In the genomic region with DNA sequence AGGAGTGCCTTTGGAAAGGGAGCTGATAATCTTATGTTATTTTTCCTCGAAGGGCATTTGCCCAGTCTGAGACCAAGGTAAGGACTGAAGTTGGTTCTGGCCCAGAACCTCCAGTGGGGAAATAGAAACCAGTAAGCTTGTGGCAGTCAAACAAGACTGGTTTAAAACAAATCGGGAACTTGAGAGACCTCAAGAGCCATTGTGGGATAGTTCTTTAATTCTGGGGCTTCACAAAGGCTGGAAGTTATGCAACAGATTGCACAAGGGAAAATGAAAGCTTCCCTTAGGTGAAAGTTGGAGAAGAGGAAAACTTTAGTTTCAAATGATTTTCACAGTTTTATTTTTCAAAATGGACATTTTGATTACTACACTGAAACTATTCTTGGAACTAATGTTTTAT, we compare ENCODE assay signal across 1 cellular context.
TF ChIP-seq lines count a peak whose summit lies in the region.

No MANE protein-coding gene starts in this region.

TF ChIP-seq in IMR-90, 13 proteins besides CTCF, POLR2A, EP300 and RAD21:
- TF ChIP-seq FOS (IDR thresholded peaks at IDR 0.05; ENCODE audit: low read depth, low read length), result no peak
- 0 out of 2 replicates have a peak, but pooled peaks have one; percentile 18 for TF ChIP-seq CEBPB (IDR thresholded peaks at IDR 0.05; ENCODE audit: low read depth, low read length)
